23 cellular contexts compared by ENCODE assay signal in genomic region chr9:123846966-123847365, GRCh38.
DNase-seq lines count a peak whose midpoint lies in the region; ATAC-seq, FAIRE-seq and TF ChIP-seq lines count a peak whose summit lies in the region.
"Had no signal": no experiment of that assay in that cellular context is flagged by ENCODE, and none has a peak within 500 bp of the region (broad histone marks: within the 10 kb centered on the region; RNA-seq: fewer than 3 reads in every experiment).

No MANE protein-coding gene starts in this region.

- TF ChIP-seq POLR2A in K562 (conservative IDR thresholded peaks at IDR 0.05): no peak

- H3K4me3 ChIP-seq in HEK293 (ENCODE audit: low read depth, low read length) (no peak overlapping the region), adipocyte (ENCODE audit: low read length) (peak overlapping the region; percentile 39), K562 (no peak overlapping the region)
- H3K4me3 ChIP-seq: BLaER1 had no signal

- TF ChIP-seq EP300 in K562 (IDR thresholded peaks at IDR 0.05; ENCODE audit: low read length): no peak

- POLR2A ChIA-PET in HEK293 (lab: Yijun Ruan, JAX): no interaction called here
- POLR2A ChIA-PET in K562 (lab: Yijun Ruan, JAX): interaction anchor here (1.2 kb wide), 1 partner anchor 21 kb away, joined by 3 read pairs; no protein-coding TSS in a partner anchor

- no peak for ATAC-seq in K562
- no peak for ATAC-seq in HG03342 (IDR thresholded peaks at IDR 0.05; ENCODE audit: unreplicated experiment)

- no peaks in the 10 kb centered on the region; the same call in 2 of the 3 replicates for H3K79me2 ChIP-seq in K562 (ENCODE audit: control insufficient read depth, insufficient read depth, low read length)

- no peaks in the 10 kb centered on the region for H3K36me3 ChIP-seq in HEK293 (ENCODE audit: control insufficient read depth in 2 of 2, insufficient read depth in 1 of 2, low read length in 2 of 2)
- peaks cover 22% of the 10 kb centered on the region for H3K36me3 ChIP-seq in adipocyte (ENCODE audit: control insufficient read depth, insufficient read depth, low read length, severe bottlenecking)
- H3K36me3 ChIP-seq in K562 (ENCODE audit: control insufficient read depth, insufficient read depth, low read length): no peaks in the 10 kb centered on the region
- H3K36me3 ChIP-seq: BE2C had no signal

- FAIRE-seq in K562 (lab: Jason Lieb, UNC): no peak
- FAIRE-seq: GM12891, GM19239 had no signal

- TF ChIP-seq CTCF in HEK293 (tag by site-specific recombination; IDR thresholded peaks at IDR 0.05) (no peak), K562 (IDR thresholded peaks at IDR 0.05 in 2 of 3, conservative IDR thresholded peaks at IDR 0.05 in 1 of 3; ENCODE audit: insufficient read depth in 2 of 3, low read depth in 1 of 3, low read length in 3 of 3) (no peak)

- CTCF ChIA-PET in HEK293 (lab: Yijun Ruan, JAX) (no interaction called here), K562 (lab: Yijun Ruan, JAX; ENCODE audit: low intra/inter-chr PET ratio) (no interaction called here)

- H3K9ac ChIP-seq in adipocyte (ENCODE audit: low read length) (no peak overlapping the region), K562 (ENCODE audit: insufficient read depth in 1 of 2, low read depth in 2 of 2, low read length in 2 of 2) (no peak overlapping the region)
- H3K9ac ChIP-seq: BLaER1 had no signal

- DNase-seq in adipocyte (ENCODE audit: low read depth): no peak
- DNase-seq in K562 (ENCODE audit: extremely low read depth in 1 of 4, low spot score in 3 of 4): no peak
- no peak for DNase-seq in NCI-H774 (lab: John Stamatoyannopoulos, UW)
- DNase-seq: 8988T; ACHN; BE2C; C1 segment of cervical spinal cord; CD4-positive, alpha-beta memory T cell; CD4-positive, CD25-positive, alpha-beta regulatory T cell; CD8-positive, alpha-beta memory T cell; COR-L47; DMS 273 treated with DMSO at 0.1 percent for 48 hours; DMS153; DMS53; DMS79; DND-41; EL; GDM1 had no signal

- H3K27ac ChIP-seq in HEK293 (ENCODE audit: extremely low read depth, low read depth, low read length) (no peak overlapping the region), K562 (ENCODE audit: extremely low read depth, low read depth, low read length) (no peak overlapping the region)
- H3K27ac ChIP-seq: BLaER1 had no signal

- intact Hi-C loops in K562 (cut with micrococcal nuclease): no loop called here

- H3K9me3 ChIP-seq in HEK293 (ENCODE audit: control insufficient read depth, insufficient read depth, low read depth, low read length): no peaks in the 10 kb centered on the region
- H3K9me3 ChIP-seq in adipocyte (ENCODE audit: control insufficient read depth, low read length): peaks cover 60% of the 10 kb centered on the region
- H3K9me3 ChIP-seq in K562 (replicated peaks; ENCODE audit: control insufficient read depth, insufficient read depth, low read depth, low read length): peaks cover 11% of the 10 kb centered on the region
- H3K9me3 ChIP-seq: BE2C had no signal

- H3K9me1 ChIP-seq in K562 (ENCODE audit: control insufficient read depth, insufficient read depth, low read length): no peaks in the 10 kb centered on the region

- no peak overlapping the region for H3K4me2 ChIP-seq in K562 (ENCODE audit: insufficient read depth, low read length)
- H3K4me2 ChIP-seq: BLaER1 had no signal

- H2AFZ ChIP-seq in K562 (ENCODE audit: low read depth, low read length): no peak overlapping the region

- no peaks in the 10 kb centered on the region for H4K20me1 ChIP-seq in K562 (replicated peaks; ENCODE audit: control insufficient read depth, insufficient read depth, low read length)
- H4K20me1 ChIP-seq: BLaER1 had no signal

- TF ChIP-seq RAD21 in K562 (CRISPR knock-in tag; conservative IDR thresholded peaks at IDR 0.05 in 1 of 2, IDR thresholded peaks at IDR 0.05 in 1 of 2): no peak

- no peaks in the 10 kb centered on the region for H3K4me1 ChIP-seq in HEK293 (ENCODE audit: control insufficient read depth, insufficient read depth, low read length)
- no peaks in the 10 kb centered on the region for H3K4me1 ChIP-seq in adipocyte (ENCODE audit: control insufficient read depth, insufficient read depth, low read length)
- H3K4me1 ChIP-seq in K562 (replicated peaks in 1 of 2; ENCODE audit: control insufficient read depth in 2 of 2, insufficient read depth in 2 of 2, low read length in 2 of 2): no peaks in the 10 kb centered on the region
- H3K4me1 ChIP-seq: BE2C had no signal

- in situ Hi-C loops in K562 (cut with MboI): no loop called here

- BruUV-seq in K562 (replicated peaks; lab: Mats Ljungman, UMichigan): no TSS peak

- H3K27me3 ChIP-seq in adipocyte (replicated peaks; ENCODE audit: control insufficient read depth, insufficient read depth, low read length) (no peaks in the 10 kb centered on the region), K562 (ENCODE audit: control insufficient read depth in 2 of 2, insufficient read depth in 2 of 2, low read length in 2 of 2) (no peaks in the 10 kb centered on the region)
- H3K27me3 ChIP-seq: BE2C, BLaER1 had no signal

TF ChIP-seq in HEK293, 187 proteins besides CTCF, POLR2A, EP300 and RAD21 (continues in another document):
- TF ChIP-seq ATF2 (tag by site-specific recombination; IDR thresholded peaks at IDR 0.05; ENCODE audit: low read depth) (no peak), SETDB1 (IDR thresholded peaks at IDR 0.05; ENCODE audit: insufficient read length, low read length) (peak; percentile 61)

TF ChIP-seq in K562, 482 proteins besides CTCF, POLR2A, EP300 and RAD21:
- no peak for TF ChIP-seq GABPA (tag; conservative IDR thresholded peaks at IDR 0.05; ENCODE audit: low read depth)
- no peak for TF ChIP-seq MCM3 (IDR thresholded peaks at IDR 0.05)
- TF ChIP-seq, protein P1, sequence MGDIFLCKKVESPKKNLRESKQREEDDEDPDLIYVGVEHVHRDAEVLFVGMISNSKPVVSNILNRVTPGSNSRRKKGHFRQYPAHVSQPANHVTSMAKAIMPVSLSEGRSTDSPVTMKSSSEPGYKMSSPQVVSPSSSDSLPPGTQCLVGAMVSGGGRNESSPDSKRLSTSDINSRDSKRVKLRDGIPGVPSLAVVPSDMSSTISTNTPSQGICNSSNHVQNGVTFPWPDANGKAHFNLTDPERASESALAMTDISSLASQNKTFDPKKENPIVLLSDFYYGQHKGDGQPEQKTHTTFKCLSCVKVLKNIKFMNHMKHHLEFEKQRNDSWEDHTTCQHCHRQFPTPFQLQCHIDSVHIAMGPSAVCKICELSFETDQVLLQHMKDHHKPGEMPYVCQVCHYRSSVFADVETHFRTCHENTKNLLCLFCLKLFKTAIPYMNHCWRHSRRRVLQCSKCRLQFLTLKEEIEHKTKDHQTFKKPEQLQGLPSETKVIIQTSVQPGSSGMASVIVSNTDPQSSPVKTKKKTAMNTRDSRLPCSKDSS (IDR thresholded peaks at IDR 0.05; ENCODE audit: low read depth, partially characterized antibody): peak; percentile 42
- TF ChIP-seq, protein P2, sequence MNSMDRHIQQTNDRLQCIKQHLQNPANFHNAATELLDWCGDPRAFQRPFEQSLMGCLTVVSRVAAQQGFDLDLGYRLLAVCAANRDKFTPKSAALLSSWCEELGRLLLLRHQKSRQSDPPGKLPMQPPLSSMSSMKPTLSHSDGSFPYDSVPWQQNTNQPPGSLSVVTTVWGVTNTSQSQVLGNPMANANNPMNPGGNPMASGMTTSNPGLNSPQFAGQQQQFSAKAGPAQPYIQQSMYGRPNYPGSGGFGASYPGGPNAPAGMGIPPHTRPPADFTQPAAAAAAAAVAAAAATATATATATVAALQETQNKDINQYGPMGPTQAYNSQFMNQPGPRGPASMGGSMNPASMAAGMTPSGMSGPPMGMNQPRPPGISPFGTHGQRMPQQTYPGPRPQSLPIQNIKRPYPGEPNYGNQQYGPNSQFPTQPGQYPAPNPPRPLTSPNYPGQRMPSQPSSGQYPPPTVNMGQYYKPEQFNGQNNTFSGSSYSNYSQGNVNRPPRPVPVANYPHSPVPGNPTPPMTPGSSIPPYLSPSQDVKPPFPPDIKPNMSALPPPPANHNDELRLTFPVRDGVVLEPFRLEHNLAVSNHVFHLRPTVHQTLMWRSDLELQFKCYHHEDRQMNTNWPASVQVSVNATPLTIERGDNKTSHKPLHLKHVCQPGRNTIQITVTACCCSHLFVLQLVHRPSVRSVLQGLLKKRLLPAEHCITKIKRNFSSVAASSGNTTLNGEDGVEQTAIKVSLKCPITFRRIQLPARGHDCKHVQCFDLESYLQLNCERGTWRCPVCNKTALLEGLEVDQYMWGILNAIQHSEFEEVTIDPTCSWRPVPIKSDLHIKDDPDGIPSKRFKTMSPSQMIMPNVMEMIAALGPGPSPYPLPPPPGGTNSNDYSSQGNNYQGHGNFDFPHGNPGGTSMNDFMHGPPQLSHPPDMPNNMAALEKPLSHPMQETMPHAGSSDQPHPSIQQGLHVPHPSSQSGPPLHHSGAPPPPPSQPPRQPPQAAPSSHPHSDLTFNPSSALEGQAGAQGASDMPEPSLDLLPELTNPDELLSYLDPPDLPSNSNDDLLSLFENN (IDR thresholded peaks at IDR 0.05; ENCODE audit: low read depth in 2 of 2, low read length in 2 of 2): no peak
- 0 out of 2 replicates have a peak, but pooled peaks have one; percentile 23 for TF ChIP-seq ZNF583 (CRISPR knock-in tag; IDR thresholded peaks at IDR 0.05)
- no peak for TF ChIP-seq ZNF561 (CRISPR knock-in tag; conservative IDR thresholded peaks at IDR 0.05)
- 0 out of 2 replicates have a peak, but pooled peaks have one; percentile 21 for TF ChIP-seq TRIM28 (IDR thresholded peaks at IDR 0.05)
- peak; percentile 71 for TF ChIP-seq RBM25 (IDR thresholded peaks at IDR 0.05; ENCODE audit: low read depth, low read length, severe bottlenecking)
- TF ChIP-seq CBFB (CRISPR knock-in tag; IDR thresholded peaks at IDR 0.05): no peak
- peak; percentile 61; the same call in 1 of the 2 replicates for TF ChIP-seq ZFP30 (CRISPR knock-in tag; IDR thresholded peaks at IDR 0.05; ENCODE audit: borderline replicate concordance)
- TF ChIP-seq PHB2 (IDR thresholded peaks at IDR 0.05; ENCODE audit: low read depth): no peak
- TF ChIP-seq CBX3 (IDR thresholded peaks at IDR 0.05; ENCODE audit: borderline replicate concordance in 1 of 2, low read length in 2 of 2): 0 out of 3 replicates have a peak, but pooled peaks of 1 of the 2 experiments have one; percentile 25

Comparison
In these comparisons a context has a peak if more than half of its experiments do, and no peak if none do; other contexts are left out.
1. Of the 44 proteins assayed by ChIP-seq in both K562 and HEK293: peak only in K562: TRIM28; only in HEK293: SETDB1; in both: none; in neither: 42.